Comparison of ENCODE assay signal across 8 cellular contexts in genomic region chr17:78358538-78359215, GRCh38. TPM values are rescaled to one million over a fixed set of nuclear protein-coding genes. Genes with fewer than 3 reads are reported as not detected.
DNase-seq lines count a peak whose midpoint lies in the region; ATAC-seq and TF ChIP-seq lines count a peak whose summit lies in the region.

No MANE protein-coding gene starts in this region.

- H3K4me3 ChIP-seq in GM08714 (ENCODE audit: low read length): peak overlapping the region; percentile 90; the same call in 1 of the 2 replicates
- H3K4me3 ChIP-seq in osteoblast (ENCODE audit: insufficient read depth, low read length): peak overlapping the region; percentile 91

- H3K4me2 ChIP-seq in osteoblast (ENCODE audit: insufficient read depth, low read length): peak overlapping the region; percentile 84

- no peak for TF ChIP-seq CTCF in osteoblast (IDR thresholded peaks at IDR 0.05; ENCODE audit: extremely low read depth, low read depth, low read length)
- no peak for TF ChIP-seq CTCF in omental fat pad (IDR thresholded peaks at IDR 0.05)

- DNase-seq in T-helper 2 cell treated with Interferon-gamma antibody and Interleukin-4, amounts not matched to agents 5 μg/mL and 100 μg/mL, for 36 hours (ENCODE audit: low spot score): no peak
- DNase-seq in fibroblast of gingiva (ENCODE audit: low read depth) (peak; percentile 55), osteoblast (ENCODE audit: insufficient read length, low spot score, missing footprints) (peak; percentile 61), omental fat pad (ENCODE audit: low spot score) (no peak), SKM-1 treated with dmso at 0.1 percent for 144 hours (lab: John Stamatoyannopoulos, UW; ENCODE audit: unreplicated experiment) (no peak), NCI-H446 treated with DMSO at 0.1 percent for 48 hours (lab: John Stamatoyannopoulos, UW) (no peak)

- H3K9me3 ChIP-seq in osteoblast (ENCODE audit: low read depth, low read length): no peaks in the 10 kb centered on the region

- peaks cover 26% of the 10 kb centered on the region for H3K36me3 ChIP-seq in osteoblast (ENCODE audit: insufficient read depth, low read length)

- peaks cover 36% of the 10 kb centered on the region for H3K4me1 ChIP-seq in osteoblast (ENCODE audit: insufficient read depth, low read length)

- H3K36me3 Mint-ChIP-seq in T-helper 2 cell treated with Interferon-gamma antibody and Interleukin-4, amounts not matched to agents 5 μg/mL and 100 μg/mL, for 36 hours (ENCODE audit: low read depth): peaks cover 29% of the 10 kb centered on the region

- H3K27me3 ChIP-seq in osteoblast (ENCODE audit: insufficient read depth, low read length): no peaks in the 10 kb centered on the region

- peaks cover 43% of the 10 kb centered on the region for H3K4me1 Mint-ChIP-seq in T-helper 2 cell treated with Interferon-gamma antibody and Interleukin-4, amounts not matched to agents 5 μg/mL and 100 μg/mL, for 36 hours (ENCODE audit: low read depth)

- no peaks in the 10 kb centered on the region for H3K9me3 Mint-ChIP-seq in T-helper 2 cell treated with Interferon-gamma antibody and Interleukin-4, amounts not matched to agents 5 μg/mL and 100 μg/mL, for 36 hours

- H3K27me3 Mint-ChIP-seq in T-helper 2 cell treated with Interferon-gamma antibody and Interleukin-4, amounts not matched to agents 5 μg/mL and 100 μg/mL, for 36 hours (ENCODE audit: low read depth): peaks cover 6% of the 10 kb centered on the region

- H2AFZ ChIP-seq in osteoblast (ENCODE audit: low read length): no peak overlapping the region

- H3K27ac Mint-ChIP-seq in T-helper 2 cell treated with Interferon-gamma antibody and Interleukin-4, amounts not matched to agents 5 μg/mL and 100 μg/mL, for 36 hours: peak overlapping the region; percentile 69

- peak overlapping the region; percentile 87 for H3K4me3 Mint-ChIP-seq in T-helper 2 cell treated with Interferon-gamma antibody and Interleukin-4, amounts not matched to agents 5 μg/mL and 100 μg/mL, for 36 hours

- H3K79me2 ChIP-seq in osteoblast (ENCODE audit: insufficient read depth, low read length): peaks cover 35% of the 10 kb centered on the region

- ATAC-seq in omental fat pad (ENCODE audit: low FRiP score): no peak
- no peak for ATAC-seq in HG02798 (IDR thresholded peaks at IDR 0.05; ENCODE audit: poor library complexity, unreplicated experiment)

- peaks cover 36% of the 10 kb centered on the region for H4K20me1 ChIP-seq in osteoblast (ENCODE audit: insufficient read depth, low read length)

- peak overlapping the region; percentile 82 for H3K27ac ChIP-seq in osteoblast (ENCODE audit: low read depth, low read length)

RNA-seq across cellular contexts. Expression of gene SOCS3, which starts 1.2 kb away (rescaled TPM):
- total RNA-seq in osteoblast: 78.1 and 95.2 TPM in 2 replicates
- 1,000 to 10,000 TPM in 1 of 4 donors, 100 to 1,000 TPM in 3; 186 to 1,117 (median 634) TPM for total RNA-seq in omental fat pad

RNA-seq across cellular contexts. Expression of gene PGS1, which starts 19.8 kb away (rescaled TPM):
- total RNA-seq in osteoblast (34.4 and 39.5 TPM in 2 replicates), omental fat pad (10 to 100 TPM; 25.8 to 97.2 (median 70.2) TPM)

Comparison
In these comparisons a context has a peak if more than half of its experiments do, and no peak if none do; other contexts are left out.
1. DNase-seq: peak in fibroblast of gingiva (single experiment) and osteoblast (single experiment); none in T-helper 2 cell treated with Interferon-gamma antibody and Interleukin-4, amounts not matched to agents 5 μg/mL and 100 μg/mL, for 36 hours (single experiment), omental fat pad (single experiment), SKM-1 treated with dmso at 0.1 percent for 144 hours (single experiment) and NCI-H446 treated with DMSO at 0.1 percent for 48 hours (single experiment).